ENCODE assay signal across 21 cellular contexts in genomic region chr14:102351023-102351422, GRCh38. TPM values are rescaled to one million over a fixed set of nuclear protein-coding genes. Genes with fewer than 3 reads are reported as not detected.
A peak's percentile ranks its signal among the peaks of the same experiment; 100 is the strongest.
DNase-seq lines count a peak whose midpoint lies in the region; ATAC-seq and TF ChIP-seq lines count a peak whose summit lies in the region.
"Had no signal": no experiment of that assay in that cellular context is flagged by ENCODE, and none has a peak within 500 bp of the region (broad histone marks: within the 10 kb centered on the region; RNA-seq: fewer than 3 reads in every experiment).

No MANE protein-coding gene starts in this region.

- peaks cover 3% of the 10 kb centered on the region for H3K4me1 ChIP-seq in suprapubic skin
- no peaks in the 10 kb centered on the region for H3K4me1 ChIP-seq in GM23338 (ENCODE audit: insufficient read depth)

- H3K9me3 ChIP-seq in suprapubic skin, result no peaks in the 10 kb centered on the region
- H3K9me3 ChIP-seq: MG63, ovary had no signal

- H3K4me2 ChIP-seq in GM23338, result no peak overlapping the region

- H3K36me3 ChIP-seq in suprapubic skin (peaks cover 88% of the 10 kb centered on the region), GM23338 (ENCODE audit: insufficient read depth) (peaks cover 10% of the 10 kb centered on the region)
- H3K36me3 ChIP-seq: MG63, ovary had no signal

- no peak for TF ChIP-seq POLR2A in suprapubic skin (IDR thresholded peaks at IDR 0.05)

- H3K4me3 Mint-ChIP-seq in dendritic cell treated with granulocyte-macrophage colony-stimulating factor and Interleukin-4, amounts not matched to agents 40 ng/mL and 50 ng/mL, for 4 days, result no peak overlapping the region
- H3K4me3 Mint-ChIP-seq in GM23338, result no peak overlapping the region
- H3K4me3 Mint-ChIP-seq: stimulated activated memory B cell treated with anti-CD40 and anti-IgM and Interleukin-4, amounts not matched to agents 10 μg/mL and 1 μg/mL and 100 μg/mL, for 72 hours; type B pancreatic cell had no signal

- H3K27me3 Mint-ChIP-seq in dendritic cell treated with granulocyte-macrophage colony-stimulating factor and Interleukin-4, amounts not matched to agents 40 ng/mL and 50 ng/mL, for 4 days, result no peaks in the 10 kb centered on the region
- H3K27me3 Mint-ChIP-seq in GM23338 (ENCODE audit: insufficient read depth, low read depth, poor library complexity), result peaks cover 4% of the 10 kb centered on the region
- H3K27me3 Mint-ChIP-seq: stimulated activated memory B cell treated with anti-CD40 and anti-IgM and Interleukin-4, amounts not matched to agents 10 μg/mL and 1 μg/mL and 100 μg/mL, for 72 hours; type B pancreatic cell had no signal

- no peaks in the 10 kb centered on the region for H3K9me3 Mint-ChIP-seq in dendritic cell treated with granulocyte-macrophage colony-stimulating factor and Interleukin-4, amounts not matched to agents 40 ng/mL and 50 ng/mL, for 4 days
- H3K9me3 Mint-ChIP-seq in GM23338, result no peaks in the 10 kb centered on the region
- H3K9me3 Mint-ChIP-seq: activated naive CD4-positive, alpha-beta T cell treated with anti-CD3 and anti-CD28 coated beads, Interleukin-2, amount 50 U/mL, for 72 hours; stimulated activated memory B cell treated with anti-CD40 and anti-IgM and Interleukin-4, amounts not matched to agents 10 μg/mL and 1 μg/mL and 100 μg/mL, for 72 hours; type B pancreatic cell had no signal

- no peak overlapping the region for H2AFZ ChIP-seq in GM23338

- peaks cover 98% of the 10 kb centered on the region for H3K36me3 Mint-ChIP-seq in dendritic cell treated with granulocyte-macrophage colony-stimulating factor and Interleukin-4, amounts not matched to agents 40 ng/mL and 50 ng/mL, for 4 days (ENCODE audit: low read depth)
- H3K36me3 Mint-ChIP-seq in GM23338 (ENCODE audit: low read depth), result peaks cover 42% of the 10 kb centered on the region

- H3K27me3 ChIP-seq in suprapubic skin, result no peaks in the 10 kb centered on the region
- no peaks in the 10 kb centered on the region for H3K27me3 ChIP-seq in GM23338 (ENCODE audit: insufficient read depth)
- H3K27me3 ChIP-seq: brain microvascular endothelial cell, MG63, ovary had no signal

- DNase-seq in cardiac septum (ENCODE audit: low spot score), result peak; percentile 81
- peak; percentile 18 for DNase-seq in mucosa of gallbladder (ENCODE audit: low spot score)
- DNase-seq in suprapubic skin (ENCODE audit: low spot score in 2 of 2), result no peak
- no peak for DNase-seq in GM23338 (ENCODE audit: low spot score)
- no peak for DNase-seq in DMS53 treated with DMSO at 0.1 percent for 48 hours (lab: John Stamatoyannopoulos, UW; ENCODE audit: unreplicated experiment)
- DNase-seq: activated CD4-positive, CD25-positive, alpha-beta regulatory T cell treated with anti-CD3 and anti-CD28 coated beads, Interleukin-2, amount 50 U/mL, for 72 hours; AML-193; DMS79 treated with DMSO at 0.1 percent for 48 hours; MG63; NCI-H146; NCI-H524 treated with DMSO at 0.1 percent for 48 hours; ovary; RPMI8226; stimulated activated CD4-positive, alpha-beta T cell treated with anti-CD3 and anti-CD28 coated beads, Interleukin-1b, Interleukin-23, amount 100 ng/mL, for 48 hours had no signal

- H3K27ac ChIP-seq in suprapubic skin (peak overlapping the region; percentile 24), GM23338 (ENCODE audit: low read depth) (no peak overlapping the region)
- H3K27ac ChIP-seq: brain microvascular endothelial cell, ovary had no signal

- H3K9me2 ChIP-seq in GM23338 (ENCODE audit: insufficient read depth), result no peaks in the 10 kb centered on the region

- peak overlapping the region; percentile 68 for H3K27ac Mint-ChIP-seq in dendritic cell treated with granulocyte-macrophage colony-stimulating factor and Interleukin-4, amounts not matched to agents 40 ng/mL and 50 ng/mL, for 4 days
- H3K27ac Mint-ChIP-seq in GM23338, result no peak overlapping the region
- H3K27ac Mint-ChIP-seq: activated naive CD4-positive, alpha-beta T cell treated with anti-CD3 and anti-CD28 coated beads, Interleukin-2, amount 50 U/mL, for 72 hours; stimulated activated memory B cell treated with anti-CD40 and anti-IgM and Interleukin-4, amounts not matched to agents 10 μg/mL and 1 μg/mL and 100 μg/mL, for 72 hours; type B pancreatic cell had no signal

- no peaks in the 10 kb centered on the region for H3K79me2 ChIP-seq in GM23338 (replicated peaks; ENCODE audit: insufficient read depth)

- ATAC-seq in GM23338 (no peak), GM21381 (IDR thresholded peaks at IDR 0.05; ENCODE audit: unreplicated experiment) (no peak)
- ATAC-seq: activated naive CD4-positive, alpha-beta T cell treated with anti-CD3 and anti-CD28 coated beads, Interleukin-2, amount 50 U/mL, for 72 hours; esophagus mucosa; stimulated activated memory B cell treated with anti-CD40 and anti-IgM and Interleukin-4, amounts not matched to agents 10 μg/mL and 1 μg/mL and 100 μg/mL, for 72 hours had no signal

- no peaks in the 10 kb centered on the region for H4K20me1 ChIP-seq in GM23338 (replicated peaks; ENCODE audit: insufficient read depth)

- 0 out of 2 replicates have a peak, but pooled peaks cover 3% of the 10 kb centered on the region for H3F3A ChIP-seq in GM23338 (replicated peaks; ENCODE audit: low read depth)

- WGBS in suprapubic skin, result 89% methylated on average over 10 of the region's 10 CpGs

- intact Hi-C loops in dendritic cell treated with granulocyte-macrophage colony-stimulating factor and Interleukin-4, amounts not matched to agents 40 ng/mL and 50 ng/mL, for 4 days (cut with micrococcal nuclease), result no loop called here
- intact Hi-C loops in cardiac septum (cut with DNase I), result no loop called here

- H3K4me1 Mint-ChIP-seq in dendritic cell treated with granulocyte-macrophage colony-stimulating factor and Interleukin-4, amounts not matched to agents 40 ng/mL and 50 ng/mL, for 4 days (ENCODE audit: low read depth), result peaks cover 7% of the 10 kb centered on the region
- no peaks in the 10 kb centered on the region for H3K4me1 Mint-ChIP-seq in GM23338

- H3K4me3 ChIP-seq in suprapubic skin (no peak overlapping the region), GM23338 (no peak overlapping the region)
- H3K4me3 ChIP-seq: MG63, ovary had no signal

- no peak for TF ChIP-seq EP300 in suprapubic skin (IDR thresholded peaks at IDR 0.05)

- TF ChIP-seq CTCF in suprapubic skin (IDR thresholded peaks at IDR 0.05) (no peak), GM23338 (conservative IDR thresholded peaks at IDR 0.05; ENCODE audit: low read depth in 2 of 2) (no peak)

TF ChIP-seq in GM23338, 12 proteins besides CTCF, POLR2A, EP300 and RAD21 (continues in another document):
- TF ChIP-seq EZH2phosphoT487 (IDR thresholded peaks at IDR 0.05; ENCODE audit: unreplicated experiment) (no peak), POLR2AphosphoS5 (IDR thresholded peaks at IDR 0.05; ENCODE audit: low read depth) (no peak), ETS1 (IDR thresholded peaks at IDR 0.05) (no peak), EZH2 (IDR thresholded peaks at IDR 0.05; ENCODE audit: low read depth, unreplicated experiment) (no peak)

RNA-seq across cellular contexts. Expression of gene CINP, which starts 11.7 kb away (rescaled TPM):
- total RNA-seq in cardiac septum, result 24.5 TPM
- 25.4 TPM for total RNA-seq in mucosa of gallbladder
- 10 to 100 TPM; 28.3 to 35.1 (median 29.4) TPM for total RNA-seq in suprapubic skin
- total RNA-seq in GM23338 (2014; rRNA removed; shearing (Covaris generic)), result 54.0 and 65.4 TPM in 2 replicates
- polyA plus RNA-seq in GM23338 (2016; fragmentation: Nextera tagmentation; extraction: Ambion mirVana), result 63.1 and 64.9 TPM in 2 replicates

RNA-seq across cellular contexts. Expression of gene TECPR2, which starts 11.7 kb away (rescaled TPM):
- total RNA-seq in cardiac septum (28.0 TPM), mucosa of gallbladder (38.1 TPM), suprapubic skin (10 to 100 TPM; 12.1 to 22.6 (median 16.8) TPM)
- total RNA-seq in GM23338 (2014; rRNA removed; shearing (Covaris generic)), result 16.9 and 20.5 TPM in 2 replicates
- polyA plus RNA-seq in GM23338 (2016; fragmentation: Nextera tagmentation; extraction: Ambion mirVana), result 4.8 and 5.2 TPM in 2 replicates

RNA-seq across cellular contexts. Expression of gene ZNF839, which starts 31.5 kb away (rescaled TPM):
- total RNA-seq in cardiac septum, result 10.2 TPM
- 11.1 TPM for total RNA-seq in mucosa of gallbladder
- 10 to 100 TPM in 3 of 4 donors, 1 to 10 TPM in 1; 9.2 to 41.0 (median 17.7) TPM for total RNA-seq in suprapubic skin
- 8.0 and 10.0 TPM in 2 replicates for total RNA-seq in GM23338 (2014; rRNA removed; shearing (Covaris generic))
- 6.0 and 7.9 TPM in 2 replicates for polyA plus RNA-seq in GM23338 (2016; fragmentation: Nextera tagmentation; extraction: Ambion mirVana)

RNA-seq across cellular contexts. Expression of gene MOK, which starts 46.1 kb away (rescaled TPM):
- total RNA-seq in cardiac septum (9.5 TPM), mucosa of gallbladder (20.5 TPM), suprapubic skin (10 to 100 TPM; 13.0 to 25.4 (median 17.0) TPM)
- total RNA-seq in GM23338 (2014; rRNA removed; shearing (Covaris generic)), result 2.1 and 3.1 TPM in 2 replicates
- 3.1 and 4.7 TPM in 2 replicates for polyA plus RNA-seq in GM23338 (2016; fragmentation: Nextera tagmentation; extraction: Ambion mirVana)

Comparison
In these comparisons a context has a peak if more than half of its experiments do, and no peak if none do; other contexts are left out.
1. DNase-seq: peak in cardiac septum (single experiment) and mucosa of gallbladder (single experiment); none in suprapubic skin (0 of 2), GM23338 (single experiment) and DMS53 treated with DMSO at 0.1 percent for 48 hours (single experiment).